ENCODE assay signal across 8 cellular contexts in genomic region chr1:204084247-204084772, GRCh38. TPM values are rescaled to one million over a fixed set of nuclear protein-coding genes. Genes with fewer than 3 reads are reported as not detected.
A peak's percentile ranks its signal among the peaks of the same experiment; 100 is the strongest.
DNase-seq lines count a peak whose midpoint lies in the region; ATAC-seq and TF ChIP-seq lines count a peak whose summit lies in the region.

No MANE protein-coding gene starts in this region.

- ATAC-seq in GM19324 (IDR thresholded peaks at IDR 0.05; ENCODE audit: low FRiP score, unreplicated experiment): no peak
- ATAC-seq in activated naive CD4-positive, alpha-beta T cell treated with anti-CD3 and anti-CD28 coated beads, Interleukin-2, amount 50 U/mL, for 72 hours: no peak

- TF ChIP-seq CTCF in C4-2B (conservative IDR thresholded peaks at IDR 0.05) (no peak), GM10248 (IDR thresholded peaks at IDR 0.05; ENCODE audit: control extremely low read depth, extremely low read depth, low read depth, missing control alignments) (no peak)

- peak overlapping the region in 1 of 2 donors; percentile 12 for H3K27ac Mint-ChIP-seq in activated naive CD4-positive, alpha-beta T cell treated with anti-CD3 and anti-CD28 coated beads, Interleukin-2, amount 50 U/mL, for 72 hours

- DNase-seq in NCI-H2107 (lab: John Stamatoyannopoulos, UW) (peak; percentile 94), T-helper 1 cell (no peak), GM10248 (ENCODE audit: extremely low spot score) (no peak)
- DNase-seq in activated naive CD4-positive, alpha-beta T cell treated with anti-CD3 and anti-CD28 coated beads, Interleukin-2, amount 50 U/mL, for 72 hours (ENCODE audit: low spot score in 2 of 2): no peak

- peak overlapping the region; percentile 99 for H3K27ac ChIP-seq in C4-2B
- H3K27ac ChIP-seq in cingulate gyrus (ENCODE audit: low read depth, low read length): peak overlapping the region; percentile 19

- POLR2A ChIA-PET in GM10248 (lab: Yijun Ruan, JAX): no interaction called here

- no peak overlapping the region for H3K4me3 ChIP-seq in mucosa of stomach (ENCODE audit: low read length)

- H3K36me3 Mint-ChIP-seq in activated naive CD4-positive, alpha-beta T cell treated with anti-CD3 and anti-CD28 coated beads, Interleukin-2, amount 50 U/mL, for 72 hours: no peaks in the 10 kb centered on the region

- CTCF ChIA-PET in GM10248 (lab: Yijun Ruan, JAX): no interaction called here

- no peaks in the 10 kb centered on the region for H3K27me3 ChIP-seq in mucosa of stomach (ENCODE audit: control insufficient read depth, insufficient read depth, low read length)

- H3K9ac ChIP-seq in mucosa of stomach (ENCODE audit: low read length): peak overlapping the region; percentile 58

- no peaks in the 10 kb centered on the region for H3K36me3 ChIP-seq in mucosa of stomach (ENCODE audit: control insufficient read depth, insufficient read depth, low read length)

- no peaks in the 10 kb centered on the region for H3K9me3 Mint-ChIP-seq in activated naive CD4-positive, alpha-beta T cell treated with anti-CD3 and anti-CD28 coated beads, Interleukin-2, amount 50 U/mL, for 72 hours

- H3K4me1 ChIP-seq in mucosa of stomach (ENCODE audit: control insufficient read depth, insufficient read depth, low read length): peaks cover 73% of the 10 kb centered on the region

- H3K9me3 ChIP-seq in mucosa of stomach (ENCODE audit: control insufficient read depth, low read length): no peaks in the 10 kb centered on the region

RNA-seq across cellular contexts. Expression of gene SOX13, which starts 11.4 kb away (rescaled TPM):
- total RNA-seq in activated naive CD4-positive, alpha-beta T cell treated with anti-CD3 and anti-CD28 coated beads, Interleukin-2, amount 50 U/mL, for 72 hours: under 1 TPM in 1 of 2 donors, not detected in 1; 0.73 TPM
